Comparison of ENCODE assay signal across 13 cellular contexts in genomic region chr14:50928002-50928635, GRCh38. TPM values are rescaled to one million over a fixed set of nuclear protein-coding genes. Genes with fewer than 3 reads are reported as not detected.
DNase-seq lines count a peak whose midpoint lies in the region; ATAC-seq and TF ChIP-seq lines count a peak whose summit lies in the region.
"Had no signal": no experiment of that assay in that cellular context is flagged by ENCODE, and none has a peak within 500 bp of the region (broad histone marks: within the 10 kb centered on the region; RNA-seq: fewer than 3 reads in every experiment).

No MANE protein-coding gene starts in this region.

- H3K27me3 ChIP-seq in BJ (ENCODE audit: control insufficient read depth, insufficient read depth, low read length) (no peaks in the 10 kb centered on the region), HL-60 (ENCODE audit: insufficient read depth, poor library complexity, severe bottlenecking) (no peaks in the 10 kb centered on the region), lung (ENCODE audit: control insufficient read depth, insufficient read depth) (no peaks in the 10 kb centered on the region), uterus (no peaks in the 10 kb centered on the region)

- DNase-seq in BJ (ENCODE audit: low read depth), result peak; percentile 48
- DNase-seq in HL-60 (ENCODE audit: low read depth in 1 of 2, low spot score in 1 of 2), result peak; percentile 92 to 94
- peak; percentile 31 for DNase-seq in astrocyte of the cerebellum (ENCODE audit: low read depth)
- DNase-seq in lung (ENCODE audit: low spot score), result peak; percentile 62
- DNase-seq in activated CD8-positive, alpha-beta memory T cell treated with anti-CD3 and anti-CD28 coated beads, Interleukin-2, amount 50 U/mL, for 4 hours, result no peak
- DNase-seq in foreskin melanocyte, result no peak
- no peak for DNase-seq in uterus
- DNase-seq: CD8-positive, alpha-beta T cell; NCI-H2029 had no signal

- in situ Hi-C loops in astrocyte of the cerebellum (cut with HindIII; ENCODE audit: low sequenced_read_pairs), result no loop called here

- no peak for TF ChIP-seq CTCF in BJ (IDR thresholded peaks at IDR 0.05; ENCODE audit: insufficient read depth, low read depth, low read length)
- TF ChIP-seq CTCF in HL-60 (IDR thresholded peaks at IDR 0.05; ENCODE audit: insufficient read depth, low read length), result no peak
- TF ChIP-seq CTCF in astrocyte of the cerebellum (IDR thresholded peaks at IDR 0.05; ENCODE audit: low read depth, low read length, missing control alignments), result no peak
- TF ChIP-seq CTCF in lung (IDR thresholded peaks at IDR 0.05; ENCODE audit: control extremely low read depth, extremely low read depth), result no peak
- TF ChIP-seq CTCF in uterus (IDR thresholded peaks at IDR 0.05), result no peak

- POLR2A ChIA-PET in BJ (lab: Charles Lee), result no interaction called here

- no peak for TF ChIP-seq POLR2A in uterus (IDR thresholded peaks at IDR 0.05)

- CTCF ChIA-PET in BJ (lab: Yijun Ruan, JAX), result no interaction called here

- intact Hi-C loops in uterus (cut with DNase I; ENCODE audit: low total_unique reads), result no loop called here

- H3K27ac ChIP-seq in HL-60 (replicated peaks) (peak overlapping the region; percentile 73), lung (ENCODE audit: low read depth in 1 of 2, low read length in 1 of 2) (peak overlapping the region in 1 of 2 donors; percentile 45), uterus (no peak overlapping the region)

- H3K4me1 ChIP-seq in lung (ENCODE audit: control insufficient read depth in 2 of 2, insufficient read depth in 2 of 2, low read length in 2 of 2) (no peaks in the 10 kb centered on the region), uterus (no peaks in the 10 kb centered on the region)

- H3K4me3 ChIP-seq in BJ (ENCODE audit: low read depth, low read length) (no peak overlapping the region), HL-60 (replicated peaks; ENCODE audit: insufficient read depth, low read length) (no peak overlapping the region), astrocyte of the cerebellum (ENCODE audit: low read depth, low read length) (no peak overlapping the region), lung (no peak overlapping the region), uterus (no peak overlapping the region)

- H3K9me3 ChIP-seq in lung (ENCODE audit: control insufficient read depth in 2 of 2, insufficient read depth in 1 of 2, low read length in 1 of 2) (no peaks in the 10 kb centered on the region), uterus (no peaks in the 10 kb centered on the region)

- H3K36me3 ChIP-seq in BJ (ENCODE audit: control insufficient read depth, insufficient read depth, low read length), result peaks cover 2% of the 10 kb centered on the region; the same call in 1 of the 2 replicates
- peaks cover 0 to 2% of the 10 kb centered on the region in 2 donors for H3K36me3 ChIP-seq in lung (ENCODE audit: control insufficient read depth in 2 of 2, insufficient read depth in 2 of 2, low read length in 2 of 2)
- no peaks in the 10 kb centered on the region for H3K36me3 ChIP-seq in uterus

- ATAC-seq in lung (ENCODE audit: insufficient read depth, low FRiP score), result peak; percentile 74
- ATAC-seq in HG03457 (IDR thresholded peaks at IDR 0.05; ENCODE audit: unreplicated experiment), result no peak
- ATAC-seq: CD8-positive, alpha-beta T cell had no signal

- 61 to 72% methylated on average over 6 of the region's 6 CpGs for WGBS in lung, 2 donors

RNA-seq across cellular contexts. Expression of gene PYGL, which starts 16.2 kb away (rescaled TPM):
- polyA plus RNA-seq in BJ (2011; rRNA removed) (36.0 and 36.4 TPM in 2 replicates), lung (10 to 100 TPM; 18.7 to 85.4 TPM)
- 19.7 and 21.5 TPM in 2 replicates for polyA minus RNA-seq in BJ (2011; rRNA and poly(A)+ RNA removed)
- total RNA-seq in lung (10 to 100 TPM; 41.2 to 49.4 TPM), uterus (10 to 100 TPM; 15.4 to 62.4 (median 35.2) TPM)

RNA-seq across cellular contexts. Expression of gene ABHD12B, which starts 56.3 kb away (rescaled TPM):
- polyA plus RNA-seq in BJ (2011; rRNA removed) (not detected in 2 replicates), lung (1 to 10 TPM in 1 of 2 donors, under 1 TPM in 1; 0.56 to 1.0 TPM)
- polyA minus RNA-seq in BJ (2011; rRNA and poly(A)+ RNA removed), result not detected in 2 replicates
- total RNA-seq in lung (under 1 TPM in 1 of 2 donors, not detected in 1; 0.95 TPM), uterus (not detected)
- total RNA-seq: activated T-helper 2 cell treated with anti-CD3 and anti-CD28 coated beads, Interferon-gamma antibody, Interleukin-2, Interleukin-4, amounts not matched to agents 10 μg/mL and 5 μg/mL and 100 μg/mL, durations not matched to agents 14 hours and 24 hours and 36 hours; CD8-positive, alpha-beta T cell; lung microvascular endothelial cell; ureter had no signal

Comparison
In these comparisons a context has a peak if more than half of its experiments do, and no peak if none do; other contexts are left out.
1. DNase-seq: peak in BJ (single experiment), HL-60 (2 of 2), astrocyte of the cerebellum (single experiment) and lung (single experiment); none in activated CD8-positive, alpha-beta memory T cell treated with anti-CD3 and anti-CD28 coated beads, Interleukin-2, amount 50 U/mL, for 4 hours (single experiment), foreskin melanocyte (single experiment) and uterus (0 of 2).